10 cellular contexts compared by ENCODE assay signal in the genomic region with DNA sequence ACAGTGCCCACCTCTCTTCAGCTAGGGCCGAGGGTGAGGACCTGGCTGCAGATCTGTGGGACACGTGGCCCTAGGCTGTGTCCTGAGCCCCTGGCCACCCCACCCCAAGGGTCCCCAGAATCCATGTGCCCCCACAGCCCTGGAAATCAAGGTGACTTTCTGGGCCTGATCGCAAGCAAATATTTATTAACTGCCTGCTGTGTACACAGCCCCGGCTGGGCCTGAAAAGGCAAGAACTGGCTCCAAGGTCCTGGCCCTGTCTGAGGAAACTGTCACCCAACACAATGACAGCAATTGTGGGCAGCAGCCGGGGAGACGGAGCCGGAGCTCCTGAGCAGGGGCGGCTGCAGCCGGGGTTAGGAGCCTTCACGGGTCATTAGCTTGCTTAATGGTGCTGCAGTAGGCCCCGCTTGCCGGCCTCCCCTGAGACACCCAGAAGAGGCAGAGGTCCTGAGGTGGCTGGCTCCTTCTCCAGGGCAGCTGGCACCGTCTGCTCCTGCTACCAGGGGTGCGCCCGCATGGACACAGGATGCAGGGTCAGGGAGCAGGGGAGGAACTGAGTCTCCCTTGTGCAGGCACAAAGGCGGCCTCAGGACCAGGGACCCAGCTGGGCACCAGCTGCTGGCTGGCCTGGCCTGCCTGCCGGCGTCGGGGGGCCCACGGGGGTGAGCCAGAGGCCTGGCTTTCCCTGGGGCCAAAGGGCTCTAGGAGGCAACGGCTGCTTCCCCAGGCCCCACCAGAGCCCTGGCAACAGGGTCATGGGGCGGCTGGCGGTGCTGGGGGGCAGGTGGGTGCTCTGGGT. TPM values are rescaled to one million over a fixed set of nuclear protein-coding genes. Genes with fewer than 3 reads are reported as not detected.
DNase-seq lines count a peak whose midpoint lies in the region; ATAC-seq and TF ChIP-seq lines count a peak whose summit lies in the region.
"Had no signal": no experiment of that assay in that cellular context is flagged by ENCODE, and none has a peak within 500 bp of the region (broad histone marks: within the 10 kb centered on the region; RNA-seq: fewer than 3 reads in every experiment).

No MANE protein-coding gene starts in this region.

- H3K4me2 ChIP-seq in hepatocyte, result no peak overlapping the region

- no peak overlapping the region for H2AFZ ChIP-seq in hepatocyte

- H3K9me3 ChIP-seq in hepatocyte (ENCODE audit: low read depth), result no peaks in the 10 kb centered on the region
- no peaks in the 10 kb centered on the region for H3K9me3 ChIP-seq in spleen
- H3K9me3 ChIP-seq: heart right ventricle had no signal

- H3K9me2 ChIP-seq in hepatocyte (replicated peaks; ENCODE audit: insufficient read depth), result no peaks in the 10 kb centered on the region

- no peak overlapping the region for H3K4me3 ChIP-seq in hepatocyte
- no peak overlapping the region for H3K4me3 ChIP-seq in spleen
- H3K4me3 ChIP-seq: heart right ventricle had no signal

- intact Hi-C loops in spleen (cut with DNase I; ENCODE audit: low total_unique reads), result no loop called here

- no peak for TF ChIP-seq POLR2A in spleen (IDR thresholded peaks at IDR 0.05)

- H3K27me3 ChIP-seq in hepatocyte (no peaks in the 10 kb centered on the region), spleen (replicated peaks in 1 of 7) (peaks cover 0 to 19% (median 8%) of the 10 kb centered on the region in 7 donors)

- H3K79me2 ChIP-seq in hepatocyte, result no peaks in the 10 kb centered on the region

- H3K4me1 ChIP-seq in hepatocyte (ENCODE audit: insufficient read depth) (no peaks in the 10 kb centered on the region), spleen (no peaks in the 10 kb centered on the region)
- H3K4me1 ChIP-seq: heart right ventricle had no signal

- peak; percentile 49 for DNase-seq in activated CD8-positive, alpha-beta memory T cell treated with anti-CD3 and anti-CD28 coated beads for 24 hours
- no peak for DNase-seq in activated CD8-positive, alpha-beta memory T cell treated with anti-CD3 and anti-CD28 coated beads, Interleukin-2, amount 50 U/mL, for 4 hours
- DNase-seq in WTC11 (ENCODE audit: low spot score) (peak; percentile 16), hepatocyte (ENCODE audit: low spot score) (peak; percentile 2), spleen (peak; percentile 63), HFFc6 (no peak), NCI-H774 (lab: John Stamatoyannopoulos, UW) (no peak), NCI-H446 (lab: John Stamatoyannopoulos, UW) (no peak)
- DNase-seq: heart right ventricle, NCI-H1436 treated with DMSO at 0.1 percent for 48 hours had no signal

- no peak overlapping the region for H3K27ac ChIP-seq in hepatocyte
- no peak overlapping the region for H3K27ac ChIP-seq in spleen
- H3K27ac ChIP-seq: heart right ventricle had no signal

- POLR2A ChIA-PET in WTC11 (lab: Charles Lee), result no interaction called here

- H3K4me3 Mint-ChIP-seq in WTC11 (no peak overlapping the region), HFFc6 (no peak overlapping the region)

- H3K27ac Mint-ChIP-seq in WTC11 (no peak overlapping the region), HFFc6 (no peak overlapping the region)

- CTCF ChIA-PET in WTC11 (lab: Charles Lee), result interaction anchor here (1.2 kb wide), 1 partner anchor 66 kb away, joined by 5 read pairs; a partner anchor contains a TSS

- no peaks in the 10 kb centered on the region for H3K9me3 Mint-ChIP-seq in WTC11
- no peaks in the 10 kb centered on the region for H3K9me3 Mint-ChIP-seq in HFFc6

- H3K36me3 ChIP-seq in hepatocyte (replicated peaks; ENCODE audit: insufficient read depth, low read depth), result no peaks in the 10 kb centered on the region
- peaks cover 0 to 49% (median 15%) of the 10 kb centered on the region in 6 donors for H3K36me3 ChIP-seq in spleen

- H3K27me3 Mint-ChIP-seq in WTC11 (ENCODE audit: low read depth) (no peaks in the 10 kb centered on the region), HFFc6 (ENCODE audit: insufficient read depth) (peaks cover 12% of the 10 kb centered on the region)

- no peak for TF ChIP-seq CTCF in WTC11 (IDR thresholded peaks at IDR 0.05)
- TF ChIP-seq CTCF in hepatocyte (IDR thresholded peaks at IDR 0.05; ENCODE audit: poor library complexity), result no peak
- no peak for TF ChIP-seq CTCF in spleen (IDR thresholded peaks at IDR 0.05 in 8 of 11, conservative IDR thresholded peaks at IDR 0.05 in 3 of 11)
- no peak for TF ChIP-seq CTCF in HFFc6 (IDR thresholded peaks at IDR 0.05)

- H4K20me1 ChIP-seq in hepatocyte (ENCODE audit: insufficient read depth, poor library complexity, severe bottlenecking), result no peaks in the 10 kb centered on the region

- H3K4me1 Mint-ChIP-seq in WTC11 (0 out of 2 replicates have a peak, but pooled peaks cover 5% of the 10 kb centered on the region), HFFc6 (ENCODE audit: low read depth) (no peaks in the 10 kb centered on the region)

- no peak for ATAC-seq in WTC11

- H3K36me3 Mint-ChIP-seq in WTC11, result no peaks in the 10 kb centered on the region
- no peaks in the 10 kb centered on the region for H3K36me3 Mint-ChIP-seq in HFFc6 (ENCODE audit: low read depth)

- 86% methylated on average over 22 of the region's 23 CpGs for WGBS in hepatocyte (ENCODE audit: low lambda C conversion rate, missing lambda C conversion rate)
- WGBS in spleen, 5 donors, result 76 to 86% (median 78%) methylated on average over 11 to 23 of the region's 23 CpGs

TF ChIP-seq in WTC11, 78 proteins besides CTCF, POLR2A, EP300 and RAD21:
- TF ChIP-seq, protein P1, sequence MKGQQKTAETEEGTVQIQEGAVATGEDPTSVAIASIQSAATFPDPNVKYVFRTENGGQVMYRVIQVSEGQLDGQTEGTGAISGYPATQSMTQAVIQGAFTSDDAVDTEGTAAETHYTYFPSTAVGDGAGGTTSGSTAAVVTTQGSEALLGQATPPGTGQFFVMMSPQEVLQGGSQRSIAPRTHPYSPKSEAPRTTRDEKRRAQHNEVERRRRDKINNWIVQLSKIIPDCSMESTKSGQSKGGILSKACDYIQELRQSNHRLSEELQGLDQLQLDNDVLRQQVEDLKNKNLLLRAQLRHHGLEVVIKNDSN (CRISPR knock-in tag; IDR thresholded peaks at IDR 0.05), result no peak
- TF ChIP-seq ZNF416 (CRISPR knock-in tag; IDR thresholded peaks at IDR 0.05) (no peak), NR1H2 (CRISPR knock-in tag; IDR thresholded peaks at IDR 0.05) (no peak), CREB1 (CRISPR knock-in tag; IDR thresholded peaks at IDR 0.05) (no peak), PRRX2 (CRISPR knock-in tag; IDR thresholded peaks at IDR 0.05) (no peak), JUN (CRISPR knock-in tag; IDR thresholded peaks at IDR 0.05) (no peak)
- TF ChIP-seq, protein P2, sequence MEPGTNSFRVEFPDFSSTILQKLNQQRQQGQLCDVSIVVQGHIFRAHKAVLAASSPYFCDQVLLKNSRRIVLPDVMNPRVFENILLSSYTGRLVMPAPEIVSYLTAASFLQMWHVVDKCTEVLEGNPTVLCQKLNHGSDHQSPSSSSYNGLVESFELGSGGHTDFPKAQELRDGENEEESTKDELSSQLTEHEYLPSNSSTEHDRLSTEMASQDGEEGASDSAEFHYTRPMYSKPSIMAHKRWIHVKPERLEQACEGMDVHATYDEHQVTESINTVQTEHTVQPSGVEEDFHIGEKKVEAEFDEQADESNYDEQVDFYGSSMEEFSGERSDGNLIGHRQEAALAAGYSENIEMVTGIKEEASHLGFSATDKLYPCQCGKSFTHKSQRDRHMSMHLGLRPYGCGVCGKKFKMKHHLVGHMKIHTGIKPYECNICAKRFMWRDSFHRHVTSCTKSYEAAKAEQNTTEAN (CRISPR knock-in tag; IDR thresholded peaks at IDR 0.05), result no peak
- TF ChIP-seq, protein P3, sequence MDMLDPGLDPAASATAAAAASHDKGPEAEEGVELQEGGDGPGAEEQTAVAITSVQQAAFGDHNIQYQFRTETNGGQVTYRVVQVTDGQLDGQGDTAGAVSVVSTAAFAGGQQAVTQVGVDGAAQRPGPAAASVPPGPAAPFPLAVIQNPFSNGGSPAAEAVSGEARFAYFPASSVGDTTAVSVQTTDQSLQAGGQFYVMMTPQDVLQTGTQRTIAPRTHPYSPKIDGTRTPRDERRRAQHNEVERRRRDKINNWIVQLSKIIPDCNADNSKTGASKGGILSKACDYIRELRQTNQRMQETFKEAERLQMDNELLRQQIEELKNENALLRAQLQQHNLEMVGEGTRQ (CRISPR knock-in tag; IDR thresholded peaks at IDR 0.05), result no peak
TF ChIP-seq in WTC11: peak in this region for 0.

RNA-seq across cellular contexts. Expression of a gene that starts 24.1 kb away (rescaled TPM):
- 35.3 to 39.9 TPM (median 35.8 TPM) in 3 replicates for total RNA-seq in WTC11 (2021)
- 15.2 and 15.4 TPM in 2 replicates for total RNA-seq in hepatocyte
- 42.3 and 46.0 TPM in 2 replicates for polyA plus RNA-seq in hepatocyte
- total RNA-seq in spleen, result 10 to 100 TPM; 31.7 to 61.7 (median 56.4) TPM
- polyA plus RNA-seq in spleen, result 10 to 100 TPM; 19.3 to 56.7 (median 50.6) TPM
- 10 to 100 TPM; 12.0 to 17.8 (median 12.6) TPM for total RNA-seq in HFFc6 (2021; fragmentation: NEBNext Ultra II Directional; extraction: Animal tissue kit (Norgen Biotek cat#: 25700))

Comparison
In these comparisons a context has a peak if more than half of its experiments do, and no peak if none do; other contexts are left out.
1. DNase-seq: peak in activated CD8-positive, alpha-beta memory T cell treated with anti-CD3 and anti-CD28 coated beads for 24 hours (single experiment), WTC11 (single experiment), hepatocyte (single experiment) and spleen (single experiment); none in activated CD8-positive, alpha-beta memory T cell treated with anti-CD3 and anti-CD28 coated beads, Interleukin-2, amount 50 U/mL, for 4 hours (single experiment), HFFc6 (single experiment), NCI-H774 (single experiment) and NCI-H446 (0 of 2).